In genomic region chr5:137975208-137975607, GRCh38 we compare ENCODE assay signal across 16 cellular contexts. TPM values are rescaled to one million over a fixed set of nuclear protein-coding genes. Genes with fewer than 3 reads are reported as not detected.
DNase-seq lines count a peak whose midpoint lies in the region; ATAC-seq and TF ChIP-seq lines count a peak whose summit lies in the region.
"Had no signal": no experiment of that assay in that cellular context is flagged by ENCODE, and none has a peak within 500 bp of the region (broad histone marks: within the 10 kb centered on the region; RNA-seq: fewer than 3 reads in every experiment).

No MANE protein-coding gene starts in this region.

- no peaks in the 10 kb centered on the region for H3K9me3 ChIP-seq in hepatocyte (ENCODE audit: low read depth)
- H3K9me3 ChIP-seq: Caco-2 had no signal

- intact Hi-C loops in head of caudate nucleus (cut with DNase I): no loop called here

- no peaks in the 10 kb centered on the region for H3K4me1 ChIP-seq in hepatocyte (ENCODE audit: insufficient read depth)
- H3K4me1 ChIP-seq: BLaER1, Caco-2 had no signal

- peaks cover 4% of the 10 kb centered on the region for H3K79me2 ChIP-seq in hepatocyte

- H3K27ac ChIP-seq in hepatocyte: no peak overlapping the region
- H3K27ac ChIP-seq: BLaER1 had no signal

- no peaks in the 10 kb centered on the region for H3K9me2 ChIP-seq in hepatocyte (replicated peaks; ENCODE audit: insufficient read depth)

- H3K4me2 ChIP-seq in hepatocyte: no peak overlapping the region
- H3K4me2 ChIP-seq: BLaER1 had no signal

- peaks cover 3% of the 10 kb centered on the region for H3K9me3 Mint-ChIP-seq in activated T-cell treated with anti-CD3 and anti-CD28 coated beads, Interleukin-2, amount 50 U/mL, for 24 hours
- H3K9me3 Mint-ChIP-seq in activated T-cell treated with anti-CD3 and anti-CD28 coated beads, Interleukin-2, amount 50 U/mL, for 4 hours: peaks cover 11% of the 10 kb centered on the region
- H3K9me3 Mint-ChIP-seq in stimulated activated naive CD8-positive, alpha-beta T cell treated with anti-CD3 and anti-CD28 coated beads, Interleukin-15, amount 100 ng/mL, for 72 hours: peaks cover 5 to 13% of the 10 kb centered on the region in 2 donors
- H3K9me3 Mint-ChIP-seq in naive B cell: peaks cover 0 to 12% (median 3%) of the 10 kb centered on the region in 7 donors

- peak overlapping the region; percentile 31 for H3K27ac Mint-ChIP-seq in activated T-cell treated with anti-CD3 and anti-CD28 coated beads, Interleukin-2, amount 50 U/mL, for 24 hours
- H3K27ac Mint-ChIP-seq in stimulated activated naive CD8-positive, alpha-beta T cell treated with anti-CD3 and anti-CD28 coated beads, Interleukin-15, amount 100 ng/mL, for 72 hours: no peak overlapping the region
- peak overlapping the region in 4 of 6 donors; percentile 1 to 32 (median 8) for H3K27ac Mint-ChIP-seq in naive B cell
- H3K27ac Mint-ChIP-seq: H9 had no signal

- ATAC-seq in activated T-cell treated with anti-CD3 and anti-CD28 coated beads, Interleukin-2, amount 50 U/mL, for 4 hours: no peak
- ATAC-seq in stimulated activated naive CD8-positive, alpha-beta T cell treated with anti-CD3 and anti-CD28 coated beads, Interleukin-15, amount 100 ng/mL, for 72 hours: peak; percentile 56
- no peak for ATAC-seq in stimulated activated naive CD8-positive, alpha-beta T cell treated with anti-CD3 and anti-CD28 coated beads, Interleukin-15, Interleukin-2, amounts not matched to agents 100 U/mL and 50 U/mL, for 24 hours
- no peak for ATAC-seq in naive B cell (ENCODE audit: low read depth in 2 of 2)

- H3K27me3 ChIP-seq in hepatocyte: no peaks in the 10 kb centered on the region
- H3K27me3 ChIP-seq: BLaER1 had no signal

- TF ChIP-seq CTCF in hepatocyte (IDR thresholded peaks at IDR 0.05; ENCODE audit: poor library complexity): no peak

- DNase-seq in activated T-cell treated with anti-CD3 and anti-CD28 coated beads, Interleukin-2, amount 50 U/mL, for 24 hours: no peak
- no peak for DNase-seq in activated T-cell treated with anti-CD3 and anti-CD28 coated beads, Interleukin-2, amount 50 U/mL, for 4 hours
- DNase-seq in stimulated activated naive CD8-positive, alpha-beta T cell treated with anti-CD3 and anti-CD28 coated beads, Interleukin-15, amount 100 ng/mL, for 72 hours: no peak
- no peak for DNase-seq in stimulated activated naive CD8-positive, alpha-beta T cell treated with anti-CD3 and anti-CD28 coated beads, Interleukin-15, Interleukin-2, amounts not matched to agents 100 U/mL and 50 U/mL, for 24 hours
- DNase-seq in naive B cell (no peak), hepatocyte (ENCODE audit: low spot score) (no peak), head of caudate nucleus (no peak)
- DNase-seq: 8988T; AML-193; Caco-2; CD8-positive, alpha-beta memory T cell; DND-41; GDM1; GOT3; H9 had no signal

- H4K20me1 ChIP-seq in hepatocyte (ENCODE audit: insufficient read depth, poor library complexity, severe bottlenecking): no peaks in the 10 kb centered on the region
- H4K20me1 ChIP-seq: BLaER1 had no signal

- H3K27me3 Mint-ChIP-seq in activated T-cell treated with anti-CD3 and anti-CD28 coated beads, Interleukin-2, amount 50 U/mL, for 24 hours: no peaks in the 10 kb centered on the region
- H3K27me3 Mint-ChIP-seq in activated T-cell treated with anti-CD3 and anti-CD28 coated beads, Interleukin-2, amount 50 U/mL, for 4 hours (ENCODE audit: low read depth): no peaks in the 10 kb centered on the region
- H3K27me3 Mint-ChIP-seq in stimulated activated naive CD8-positive, alpha-beta T cell treated with anti-CD3 and anti-CD28 coated beads, Interleukin-15, amount 100 ng/mL, for 72 hours: no peaks in the 10 kb centered on the region
- no peaks in the 10 kb centered on the region for H3K27me3 Mint-ChIP-seq in naive B cell
- H3K27me3 Mint-ChIP-seq: CD8-positive, alpha-beta memory T cell had no signal

- peaks cover 3% of the 10 kb centered on the region for H3K4me1 Mint-ChIP-seq in activated T-cell treated with anti-CD3 and anti-CD28 coated beads, Interleukin-2, amount 50 U/mL, for 24 hours (ENCODE audit: low read depth)
- H3K4me1 Mint-ChIP-seq in activated T-cell treated with anti-CD3 and anti-CD28 coated beads, Interleukin-2, amount 50 U/mL, for 4 hours (ENCODE audit: low read depth): peaks cover 3% of the 10 kb centered on the region
- H3K4me1 Mint-ChIP-seq in stimulated activated naive CD8-positive, alpha-beta T cell treated with anti-CD3 and anti-CD28 coated beads, Interleukin-15, amount 100 ng/mL, for 72 hours: no peaks in the 10 kb centered on the region
- H3K4me1 Mint-ChIP-seq in naive B cell: peaks cover 0 to 15% (median 5%) of the 10 kb centered on the region in 3 donors
- H3K4me1 Mint-ChIP-seq: H9 had no signal

- WGBS in hepatocyte (ENCODE audit: low lambda C conversion rate, missing lambda C conversion rate): 99% methylated on average over 3 of the region's 3 CpGs

- no peak overlapping the region for H2AFZ ChIP-seq in hepatocyte

- no peak overlapping the region for H3K4me3 Mint-ChIP-seq in activated T-cell treated with anti-CD3 and anti-CD28 coated beads, Interleukin-2, amount 50 U/mL, for 24 hours
- H3K4me3 Mint-ChIP-seq in activated T-cell treated with anti-CD3 and anti-CD28 coated beads, Interleukin-2, amount 50 U/mL, for 4 hours: no peak overlapping the region
- H3K4me3 Mint-ChIP-seq in stimulated activated naive CD8-positive, alpha-beta T cell treated with anti-CD3 and anti-CD28 coated beads, Interleukin-15, amount 100 ng/mL, for 72 hours: no peak overlapping the region
- no peak overlapping the region for H3K4me3 Mint-ChIP-seq in naive B cell
- H3K4me3 Mint-ChIP-seq: CD8-positive, alpha-beta memory T cell; H9 had no signal

- H3K36me3 ChIP-seq in hepatocyte (replicated peaks; ENCODE audit: insufficient read depth, low read depth): no peaks in the 10 kb centered on the region

- no peak overlapping the region for H3K4me3 ChIP-seq in hepatocyte
- H3K4me3 ChIP-seq: BLaER1 had no signal

- H3K36me3 Mint-ChIP-seq in activated T-cell treated with anti-CD3 and anti-CD28 coated beads, Interleukin-2, amount 50 U/mL, for 24 hours (ENCODE audit: low read depth): peaks cover 69% of the 10 kb centered on the region
- H3K36me3 Mint-ChIP-seq in activated T-cell treated with anti-CD3 and anti-CD28 coated beads, Interleukin-2, amount 50 U/mL, for 4 hours (ENCODE audit: insufficient read depth): peaks cover 52% of the 10 kb centered on the region
- peaks cover 41 to 46% of the 10 kb centered on the region in 2 donors for H3K36me3 Mint-ChIP-seq in naive B cell

RNA-seq across cellular contexts. Expression of gene FAM13B, which starts 57.7 kb away (rescaled TPM):
- 10 to 100 TPM; 15.0 to 17.7 (median 15.3) TPM for total RNA-seq in activated T-cell treated with anti-CD3 and anti-CD28 coated beads, Interleukin-2, amount 50 U/mL, for 4 hours
- polyA plus RNA-seq in naive B cell (ENCODE audit: low read depth in 6 of 6) (10 to 100 TPM; 34.6 to 50.7 (median 41.0) TPM), hepatocyte (8.1 and 9.4 TPM in 2 replicates)
- total RNA-seq in hepatocyte: 19.6 and 22.7 TPM in 2 replicates

Comparison
In these comparisons a context has a peak if more than half of its experiments do, and no peak if none do; other contexts are left out.
1. H3K27ac Mint-ChIP-seq: peak in activated T-cell treated with anti-CD3 and anti-CD28 coated beads, Interleukin-2, amount 50 U/mL, for 24 hours (single experiment) and naive B cell (4 of 6); none in stimulated activated naive CD8-positive, alpha-beta T cell treated with anti-CD3 and anti-CD28 coated beads, Interleukin-15, amount 100 ng/mL, for 72 hours (0 of 2).